In the genomic region with DNA sequence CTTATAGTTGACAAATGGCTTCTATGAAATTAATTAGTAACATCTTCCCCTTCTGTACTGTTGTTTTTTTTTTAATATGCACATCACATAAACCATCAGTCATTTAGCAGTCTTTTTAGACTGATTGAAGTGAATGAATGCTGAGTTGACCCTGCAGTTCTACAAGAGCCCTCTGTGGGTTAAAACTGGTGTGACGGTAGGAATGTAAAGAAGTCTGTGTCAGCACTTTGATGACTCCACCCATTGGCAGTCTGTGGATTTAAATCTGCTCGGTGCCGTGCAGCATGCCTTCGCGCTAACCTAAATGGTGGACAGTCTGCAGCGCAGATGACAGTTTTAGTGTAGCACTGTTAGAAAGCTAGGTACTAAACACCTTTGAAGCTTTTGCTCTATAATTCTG, we compare ENCODE assay signal across 9 cellular contexts. TPM values are rescaled to one million over a fixed set of nuclear protein-coding genes. Genes with fewer than 3 reads are reported as not detected.
DNase-seq lines count a peak whose midpoint lies in the region; TF ChIP-seq lines count a peak whose summit lies in the region.
"Had no signal": no experiment of that assay in that cellular context is flagged by ENCODE, and none has a peak within 500 bp of the region (broad histone marks: within the 10 kb centered on the region; RNA-seq: fewer than 3 reads in every experiment).

No MANE protein-coding gene starts in this region.

- H3K27me3 ChIP-seq in AG04450 (ENCODE audit: control insufficient read depth, insufficient read depth, low read length) (no peaks in the 10 kb centered on the region), SJCRH30 (no peaks in the 10 kb centered on the region), adrenal gland (no peaks in the 10 kb centered on the region), esophagus squamous epithelium (no peaks in the 10 kb centered on the region)
- H3K27me3 ChIP-seq: SJSA1 had no signal

- CTCF ChIA-PET in AG04450 (lab: Charles Lee): interaction anchor here (0.7 to 1.6 kb wide), 3 partner anchors 22 to 409 kb away, joined by 3 to 6 read pairs (median 3); no protein-coding TSS in a partner anchor

- DNase-seq in AG04450 (ENCODE audit: low read depth, low spot score): no peak
- peak; percentile 58 for DNase-seq in EL
- peak; percentile 11 to 22 for DNase-seq in SJCRH30
- DNase-seq in fibroblast of villous mesenchyme (ENCODE audit: low read depth): peak; percentile 70
- no peak for DNase-seq in adrenal gland
- DNase-seq in HPDE6-E6E7 (ENCODE audit: extremely low spot score): no peak
- no peak for DNase-seq in esophagus squamous epithelium (lab: John Stamatoyannopoulos, UW)
- no peak for DNase-seq in COR-L47 (lab: John Stamatoyannopoulos, UW)

- 49 to 60% (median 53%) methylated on average over 6 of the region's 6 CpGs for WGBS in adrenal gland, 4 donors
- 25 to 36% methylated on average over 6 of the region's 6 CpGs for WGBS in esophagus squamous epithelium, 2 donors

- H3K4me3 ChIP-seq in AG04450 (ENCODE audit: low read depth, low read length) (no peak overlapping the region; the same call in 1 of the 2 replicates), SJCRH30 (no peak overlapping the region), fibroblast of villous mesenchyme (ENCODE audit: low read depth, low read length) (peak overlapping the region; percentile 19), adrenal gland (no peak overlapping the region), esophagus squamous epithelium (no peak overlapping the region)
- H3K4me3 ChIP-seq: SJSA1 had no signal

- intact Hi-C loops in adrenal gland (cut with DNase I) (loop anchor here in 1 of 2 donors (5.0 to 10.0 kb wide), 2 partner anchors 124 to 201 kb away; a partner anchor contains a TSS), esophagus squamous epithelium (cut with DNase I) (loop anchor here (10.0 kb wide), 1 partner anchor 121 kb away; no protein-coding TSS in a partner anchor)

- TF ChIP-seq POLR2A in adrenal gland (IDR thresholded peaks at IDR 0.05) (no peak), esophagus squamous epithelium (IDR thresholded peaks at IDR 0.05) (no peak)

- H3K36me3 ChIP-seq in SJCRH30: peaks cover 12% of the 10 kb centered on the region
- H3K36me3 ChIP-seq in adrenal gland (replicated peaks in 1 of 2): peaks cover 0 to 7% of the 10 kb centered on the region in 2 donors
- peaks cover 3 to 7% (median 5%) of the 10 kb centered on the region in 3 donors for H3K36me3 ChIP-seq in esophagus squamous epithelium

- POLR2A ChIA-PET in AG04450 (lab: Yijun Ruan, JAX): no interaction called here

- no peaks in the 10 kb centered on the region; the same call in 1 of the 2 replicates for H3K9me3 ChIP-seq in AG04450 (ENCODE audit: control insufficient read depth, insufficient read depth, low read length)
- no peaks in the 10 kb centered on the region for H3K9me3 ChIP-seq in SJCRH30 (replicated peaks)
- no peaks in the 10 kb centered on the region for H3K9me3 ChIP-seq in adrenal gland (replicated peaks in 1 of 3)
- H3K9me3 ChIP-seq in esophagus squamous epithelium: no peaks in the 10 kb centered on the region
- H3K9me3 ChIP-seq: SJSA1 had no signal

- H3K27ac ChIP-seq in AG04450 (ENCODE audit: low read depth, low read length) (no peak overlapping the region), SJCRH30 (no peak overlapping the region), adrenal gland (no peak overlapping the region), esophagus squamous epithelium (no peak overlapping the region)
- H3K27ac ChIP-seq: SJSA1 had no signal

- H3K4me1 ChIP-seq in SJCRH30: peaks cover 7% of the 10 kb centered on the region; the same call in 1 of the 2 replicates
- peaks cover 16 to 42% of the 10 kb centered on the region in 2 donors for H3K4me1 ChIP-seq in adrenal gland (replicated peaks in 1 of 2)
- H3K4me1 ChIP-seq in esophagus squamous epithelium: peaks cover 21 to 60% (median 26%) of the 10 kb centered on the region in 3 donors

- TF ChIP-seq CTCF in AG04450 (IDR thresholded peaks at IDR 0.05; ENCODE audit: low read depth, low read length): peak; percentile 41; the same call in 1 of the 2 replicates
- peak; percentile 41 for TF ChIP-seq CTCF in fibroblast of villous mesenchyme (IDR thresholded peaks at IDR 0.05; ENCODE audit: insufficient read depth, low read depth, low read length)
- TF ChIP-seq CTCF in adrenal gland (IDR thresholded peaks at IDR 0.05): no peak
- TF ChIP-seq CTCF in esophagus squamous epithelium (IDR thresholded peaks at IDR 0.05): peak in 3 of 6 experiments; percentile 29 to 51 (median 31)

RNA-seq across cellular contexts. Expression of a gene that starts 3.1 kb away (rescaled TPM):
- polyA plus RNA-seq in AG04450 (2011; rRNA removed) (6.9 and 7.7 TPM in 2 replicates), adrenal gland (10 to 100 TPM in 1 of 3 donors, 1 to 10 TPM in 2; 1.9 to 10.6 (median 2.4) TPM)
- polyA minus RNA-seq in AG04450 (2011; rRNA and poly(A)+ RNA removed): 9.3 and 11.3 TPM in 2 replicates
- 37.5 and 39.0 TPM in 2 replicates for total RNA-seq in SJCRH30 (2014; rRNA removed; shearing (Covaris generic))
- total RNA-seq in fibroblast of villous mesenchyme (18.4 and 22.9 TPM in 2 replicates), adrenal gland (10 to 100 TPM in 6 of 8 donors, 1 to 10 TPM in 2; 8.2 to 18.5 (median 12.8) TPM), esophagus squamous epithelium (10 to 100 TPM in 3 of 4 donors, 1 to 10 TPM in 1; 9.7 to 14.3 (median 11.3) TPM)

RNA-seq across cellular contexts. Expression of a gene that starts 3.6 kb away (rescaled TPM):
- polyA plus RNA-seq in AG04450 (2011; rRNA removed): 11.8 and 12.2 TPM in 2 replicates
- 16.1 and 17.7 TPM in 2 replicates for polyA minus RNA-seq in AG04450 (2011; rRNA and poly(A)+ RNA removed)
- 28.4 and 29.5 TPM in 2 replicates for total RNA-seq in SJCRH30 (2014; rRNA removed; shearing (Covaris generic))
- total RNA-seq in fibroblast of villous mesenchyme: 13.9 and 19.4 TPM in 2 replicates
- total RNA-seq in adrenal gland: 10 to 100 TPM in 3 of 8 donors, 1 to 10 TPM in 5; 7.4 to 11.4 (median 9.2) TPM
- 10 to 100 TPM in 1 of 3 donors, 1 to 10 TPM in 2; 7.6 to 13.8 (median 9.9) TPM for polyA plus RNA-seq in adrenal gland
- total RNA-seq in esophagus squamous epithelium: 10 to 100 TPM; 10.2 to 18.3 (median 11.8) TPM

Comparison
In these comparisons a context has a peak if more than half of its experiments do, and no peak if none do; other contexts are left out.
1. DNase-seq: peak in EL (single experiment), SJCRH30 (2 of 2) and fibroblast of villous mesenchyme (single experiment); none in AG04450 (single experiment), adrenal gland (0 of 7), HPDE6-E6E7 (single experiment), esophagus squamous epithelium (single experiment) and COR-L47 (single experiment).
2. CTCF ChIP-seq: peak in AG04450 (single experiment) and fibroblast of villous mesenchyme (single experiment); none in adrenal gland (0 of 6).